ENCODE assay signal across 18 cellular contexts in the genomic region with DNA sequence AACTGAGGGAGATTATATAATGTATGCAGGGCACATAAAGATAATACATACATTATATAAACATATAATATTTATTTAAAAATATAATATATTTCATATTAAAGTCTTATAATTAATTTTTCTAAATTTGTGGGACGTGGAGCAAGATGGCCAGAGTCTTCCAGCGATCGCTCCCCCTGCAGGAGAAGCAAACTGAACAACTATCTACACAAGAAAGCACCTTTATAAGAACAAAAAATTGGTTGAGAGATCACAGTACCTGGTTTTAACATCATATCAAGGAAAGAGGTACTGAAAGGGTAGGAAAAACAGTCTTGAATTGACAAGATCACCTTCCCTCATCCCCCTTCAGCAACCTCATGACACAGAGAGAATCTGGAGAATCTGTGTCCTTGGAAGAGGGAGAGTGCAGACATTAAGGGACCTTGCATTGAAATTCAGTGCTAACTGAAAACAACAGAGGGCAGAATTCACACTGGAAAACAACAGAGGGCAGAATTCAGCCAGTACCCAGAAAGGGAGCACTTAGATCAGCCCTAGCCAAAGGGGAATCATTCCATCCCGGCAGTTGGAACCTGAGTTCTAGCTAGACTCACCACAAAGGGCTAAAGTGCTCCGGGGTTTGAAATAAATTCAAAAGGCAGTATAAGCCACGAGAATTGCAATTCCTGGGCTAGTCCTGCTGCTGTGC.
A peak's percentile ranks its signal among the peaks of the same experiment; 100 is the strongest.
DNase-seq lines count a peak whose midpoint lies in the region; ATAC-seq and TF ChIP-seq lines count a peak whose summit lies in the region.
"Had no signal": no experiment of that assay in that cellular context is flagged by ENCODE, and none has a peak within 500 bp of the region (broad histone marks: within the 10 kb centered on the region; RNA-seq: fewer than 3 reads in every experiment).

No MANE protein-coding gene starts in this region.

- H3K4me3 ChIP-seq in GM12875 (ENCODE audit: low read depth, low read length) = no peak overlapping the region

- no peak overlapping the region for H3K4me3 Mint-ChIP-seq in chondrocyte (ENCODE audit: unreplicated experiment)
- H3K4me3 Mint-ChIP-seq in nephron progenitor cell = no peak overlapping the region
- no peak overlapping the region for H3K4me3 Mint-ChIP-seq in effector memory CD8-positive, alpha-beta T cell
- H3K4me3 Mint-ChIP-seq: stimulated activated naive CD8-positive, alpha-beta T cell treated with anti-CD3 and anti-CD28 coated beads, Interleukin-15, amount 100 ng/mL, for 72 hours had no signal

- TF ChIP-seq CTCF in GM12875 (IDR thresholded peaks at IDR 0.05; ENCODE audit: borderline replicate concordance, insufficient read depth, low read depth, low read length) (peak; percentile 16; the same call in 1 of the 2 replicates), chondrocyte (IDR thresholded peaks at IDR 0.05) (peak; percentile 23), nephron progenitor cell (IDR thresholded peaks at IDR 0.05) (peak; percentile 11)

- H3K27ac Mint-ChIP-seq in chondrocyte (ENCODE audit: unreplicated experiment) (peak overlapping the region; percentile 5), nephron progenitor cell (no peak overlapping the region)
- no peak overlapping the region for H3K27ac Mint-ChIP-seq in effector memory CD8-positive, alpha-beta T cell

- no peak for ATAC-seq in effector memory CD8-positive, alpha-beta T cell (replicated peaks)
- ATAC-seq in GM21528 (IDR thresholded peaks at IDR 0.05; ENCODE audit: low FRiP score, unreplicated experiment) = no peak

- H3K27me3 Mint-ChIP-seq in chondrocyte (ENCODE audit: low read depth) = no peaks in the 10 kb centered on the region
- H3K27me3 Mint-ChIP-seq in nephron progenitor cell (ENCODE audit: low read depth, poor library complexity) = no peaks in the 10 kb centered on the region
- no peaks in the 10 kb centered on the region for H3K27me3 Mint-ChIP-seq in effector memory CD8-positive, alpha-beta T cell
- H3K27me3 Mint-ChIP-seq: stimulated activated naive CD8-positive, alpha-beta T cell treated with anti-CD3 and anti-CD28 coated beads, Interleukin-15, amount 100 ng/mL, for 72 hours had no signal

- H3K36me3 Mint-ChIP-seq in chondrocyte (ENCODE audit: low read depth) (peaks cover 5% of the 10 kb centered on the region), nephron progenitor cell (ENCODE audit: low read depth) (no peaks in the 10 kb centered on the region)
- H3K36me3 Mint-ChIP-seq in effector memory CD8-positive, alpha-beta T cell (ENCODE audit: insufficient read depth) = no peaks in the 10 kb centered on the region

- H3K4me1 Mint-ChIP-seq in chondrocyte (ENCODE audit: low read depth) (peaks cover 28% of the 10 kb centered on the region), nephron progenitor cell (no peaks in the 10 kb centered on the region)
- no peaks in the 10 kb centered on the region for H3K4me1 Mint-ChIP-seq in effector memory CD8-positive, alpha-beta T cell (ENCODE audit: low read depth in 2 of 2)
- H3K4me1 Mint-ChIP-seq: stimulated activated naive CD8-positive, alpha-beta T cell treated with anti-CD3 and anti-CD28 coated beads, Interleukin-15, amount 100 ng/mL, for 72 hours had no signal

- H3K9me3 Mint-ChIP-seq in chondrocyte (ENCODE audit: low read depth) = peaks cover 10% of the 10 kb centered on the region
- H3K9me3 Mint-ChIP-seq in nephron progenitor cell = peaks cover 7% of the 10 kb centered on the region
- H3K9me3 Mint-ChIP-seq in effector memory CD8-positive, alpha-beta T cell = peaks cover 2 to 21% of the 10 kb centered on the region in 2 donors
- H3K9me3 Mint-ChIP-seq: stimulated activated naive CD8-positive, alpha-beta T cell treated with anti-CD3 and anti-CD28 coated beads, Interleukin-15, amount 100 ng/mL, for 72 hours had no signal

- DNase-seq in NCI-H226 = peak; percentile 13
- DNase-seq in chondrocyte (ENCODE audit: low spot score) = no peak
- no peak for DNase-seq in nephron progenitor cell
- no peak for DNase-seq in effector memory CD8-positive, alpha-beta T cell
- no peak for DNase-seq in activated CD8-positive, alpha-beta memory T cell treated with anti-CD3 and anti-CD28 coated beads for 24 hours
- DNase-seq: activated CD4-positive, alpha-beta T cell treated with anti-CD3 and anti-CD28 coated beads, Interleukin-2, amount 50 U/mL, for 1 hour; activated T-cell treated with anti-CD3 and anti-CD28 coated beads, Interleukin-2, amount 50 U/mL, for 48 hours; C1 segment of cervical spinal cord; central memory CD4-positive, alpha-beta T cell; effector memory CD4-positive, alpha-beta T cell; islet precursor cell; NCI-H1436 treated with DMSO at 0.1 percent for 48 hours; NCI-H526; Right ventricle myocardium superior; stimulated activated naive CD8-positive, alpha-beta T cell treated with anti-CD3 and anti-CD28 coated beads, Interleukin-15, amount 100 ng/mL, for 72 hours; T-helper 9 cell had no signal
